15 cellular contexts compared by ENCODE assay signal in the genomic region with DNA sequence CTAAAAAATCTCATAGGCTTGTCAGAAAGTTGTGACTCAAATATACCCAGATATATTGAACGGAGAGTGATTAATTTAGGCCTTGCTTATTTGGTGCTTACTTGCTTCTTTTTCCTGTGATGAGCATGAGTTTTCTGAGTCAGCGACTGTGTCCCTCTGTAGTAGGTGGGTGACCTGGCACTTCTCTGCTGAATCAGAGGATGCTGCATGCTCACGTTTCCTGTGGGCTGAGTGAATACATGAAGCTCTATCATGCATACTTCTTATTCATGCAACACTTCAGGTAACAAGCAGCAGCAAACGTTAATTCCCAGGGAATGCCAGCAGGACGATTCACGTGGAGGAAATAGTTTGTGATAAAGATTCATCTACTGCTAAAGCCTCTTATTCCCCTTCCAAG.
DNase-seq lines count a peak whose midpoint lies in the region; ATAC-seq, FAIRE-seq and TF ChIP-seq lines count a peak whose summit lies in the region.
"Had no signal": no experiment of that assay in that cellular context is flagged by ENCODE, and none has a peak within 500 bp of the region (broad histone marks: within the 10 kb centered on the region; RNA-seq: fewer than 3 reads in every experiment).

No MANE protein-coding gene starts in this region.

- no peak for TF ChIP-seq EP300 in H1 (IDR thresholded peaks at IDR 0.05; ENCODE audit: borderline replicate concordance in 1 of 2, low read depth in 2 of 2, low read length in 2 of 2)
- no peak for TF ChIP-seq EP300 in transverse colon (IDR thresholded peaks at IDR 0.05; ENCODE audit: low read depth)

- H3K56ac ChIP-seq in H1 (replicated peaks; ENCODE audit: insufficient read length, low read depth, low read length), result no peak overlapping the region

- H3K27ac ChIP-seq in H1 (ENCODE audit: low read depth, low read length) (no peak overlapping the region), transverse colon (no peak overlapping the region)
- H3K27ac ChIP-seq: HL-60, pancreas, thyroid gland had no signal

- TF ChIP-seq POLR2A in H1 (IDR thresholded peaks at IDR 0.05; ENCODE audit: control extremely low read depth in 1 of 2, low read depth in 2 of 2, low read length in 2 of 2), result no peak
- no peak for TF ChIP-seq POLR2A in transverse colon (IDR thresholded peaks at IDR 0.05)

- H3K4me1 ChIP-seq in H1 (replicated peaks in 1 of 4; ENCODE audit: control insufficient read depth in 3 of 4, insufficient read depth in 4 of 4, low read length in 3 of 4) (no peaks in the 10 kb centered on the region), transverse colon (peaks cover 0 to 24% (median 12%) of the 10 kb centered on the region in 4 donors)
- H3K4me1 ChIP-seq: thyroid gland had no signal

- ATAC-seq in HG03159 (IDR thresholded peaks at IDR 0.05; ENCODE audit: unreplicated experiment), result no peak
- ATAC-seq: pancreas had no signal

- no peak overlapping the region for H2BK20ac ChIP-seq in H1 (ENCODE audit: low read length)

- no peak overlapping the region for H3K14ac ChIP-seq in H1 (ENCODE audit: insufficient read length)

- intact Hi-C loops in transverse colon (cut with DNase I; ENCODE audit: low total_unique reads), result no loop called here

- no peak overlapping the region for H3K23ac ChIP-seq in H1 (ENCODE audit: insufficient read length)

- WGBS in H1 (ENCODE audit: extremely low coverage in 1 of 2, insufficient coverage in 1 of 2, insufficient read length in 1 of 2, insufficient replicate concordance in 2 of 2, low coverage in 1 of 2, low lambda C conversion rate in 2 of 2, missing lambda C conversion rate in 1 of 2), 2 experiments, result 62% methylated on average over 6 of the region's 6 CpGs; no CpG with 5 or more reads in 1 of the 2 experiments
- 81 to 86% methylated on average over 6 of the region's 6 CpGs for WGBS in transverse colon (ENCODE audit: low coverage in 1 of 2), 2 donors

- H3K27me3 ChIP-seq in H1 (replicated peaks in 1 of 4; ENCODE audit: control insufficient read depth in 3 of 4, extremely low read depth in 1 of 4, insufficient read depth in 3 of 4, low read length in 3 of 4) (no peaks in the 10 kb centered on the region), transverse colon (no peaks in the 10 kb centered on the region)
- H3K27me3 ChIP-seq: pancreas, thyroid gland had no signal

- no peak for TF ChIP-seq RAD21 in H1 (IDR thresholded peaks at IDR 0.05 in 1 of 2, conservative IDR thresholded peaks at IDR 0.05 in 1 of 2; ENCODE audit: low read depth in 2 of 2, low read length in 2 of 2)

- no peak for TF ChIP-seq CTCF in H1 (IDR thresholded peaks at IDR 0.05; ENCODE audit: control extremely low read depth in 1 of 3, insufficient read depth in 1 of 3, low read depth in 1 of 3, low read length in 3 of 3)
- TF ChIP-seq CTCF in transverse colon (IDR thresholded peaks at IDR 0.05), result no peak

- no peak overlapping the region for H3K4me2 ChIP-seq in H1 (ENCODE audit: insufficient read depth in 1 of 2, low read depth in 2 of 2, low read length in 2 of 2)

- POLR2A ChIA-PET in H1 (lab: Charles Lee; ENCODE audit: partially characterized antibody), result no interaction called here

- no peak overlapping the region for H3K9ac ChIP-seq in H1 (replicated peaks in 1 of 4; ENCODE audit: extremely low read depth in 1 of 4, low read depth in 3 of 4, low read length in 3 of 4)

- no peak overlapping the region for H2BK120ac ChIP-seq in H1 (replicated peaks; ENCODE audit: low read depth, low read length)

- no peak overlapping the region for H4K8ac ChIP-seq in H1 (ENCODE audit: extremely low read depth, insufficient read depth, low read length)

- H2BK12ac ChIP-seq in H1 (ENCODE audit: low read depth, low read length), result no peak overlapping the region

- peak overlapping the region; percentile 60 for H2AFZ ChIP-seq in H1 (ENCODE audit: low read length)

- no peak overlapping the region for H4K5ac ChIP-seq in H1 (ENCODE audit: insufficient read length, low read depth, low read length)

- no peaks in the 10 kb centered on the region for H3K79me2 ChIP-seq in H1 (ENCODE audit: control insufficient read depth in 1 of 2, insufficient read depth in 2 of 2, low read length in 2 of 2)

- peak; percentile 7 for FAIRE-seq in H1 (lab: Jason Lieb, UNC)
- FAIRE-seq: GM18507, pancreas had no signal

- no peak overlapping the region for H2AK5ac ChIP-seq in H1 (ENCODE audit: low read depth, low read length)

- in situ Hi-C loops in transverse colon (cut with MboI; ENCODE audit: low pct_ligation_motif_present in 1 of 4, low pct_unique_long_range_greater_than_20kb in 1 of 4, low sequenced_read_pairs in 3 of 4), result no loop called here

- H3K36me3 ChIP-seq in H1 (ENCODE audit: control insufficient read depth in 2 of 4, insufficient read depth in 4 of 4, low read length in 3 of 4) (no peaks in the 10 kb centered on the region), transverse colon (no peaks in the 10 kb centered on the region)
- H3K36me3 ChIP-seq: pancreas, thyroid gland had no signal

- CTCF ChIA-PET in H1 (lab: Charles Lee; ENCODE audit: partially characterized antibody), result interaction anchor here (0.5 kb wide), 1 partner anchor 9 kb away, joined by 3 read pairs; no protein-coding TSS in a partner anchor

- H2BK5ac ChIP-seq in H1 (ENCODE audit: low read depth, low read length), result no peak overlapping the region

- H2BK15ac ChIP-seq in H1 (ENCODE audit: low read length), result no peak overlapping the region

- DNase-seq in activated CD4-positive, alpha-beta T cell treated with anti-CD3 and anti-CD28 coated beads, Interleukin-2, amount 50 U/mL, for 48 hours, result peak; percentile 37 to 55
- DNase-seq in activated CD4-positive, alpha-beta T cell treated with anti-CD3 and anti-CD28 coated beads for 1 hour, result no peak
- DNase-seq in NCI-H226 (peak; percentile 39), H1 (ENCODE audit: low read depth in 1 of 2, low spot score in 2 of 2) (peak in 1 of 2 experiments; percentile 13), NCI-H1694 (lab: John Stamatoyannopoulos, UW) (no peak), transverse colon (no peak)
- DNase-seq in stimulated activated CD4-positive, alpha-beta T cell treated with anti-CD3 and anti-CD28 coated beads, Interleukin-2, amount 100 ng/mL, for 24 hours, result peak; percentile 32 to 33
- DNase-seq: activated B cell treated with CpG ODN at 0.5 μM for 24 hours, NCI-H1092, NCI-H510A treated with DMSO at 0.1 percent for 48 hours, pancreas, thyroid gland had no signal

- H4K91ac ChIP-seq in H1 (replicated peaks; ENCODE audit: insufficient read length, low read length), result no peak overlapping the region

- no peak overlapping the region for H3K4ac ChIP-seq in H1 (replicated peaks; ENCODE audit: insufficient read length, low read depth, low read length)

- H3K4me3 ChIP-seq in H1 (ENCODE audit: extremely low read depth in 1 of 4, insufficient read depth in 2 of 4, low read depth in 3 of 4, low read length in 4 of 4), result no peak overlapping the region
- no peak overlapping the region for H3K4me3 ChIP-seq in transverse colon
- H3K4me3 ChIP-seq: pancreas, thyroid gland had no signal

- no peaks in the 10 kb centered on the region for H3K79me1 ChIP-seq in H1 (ENCODE audit: low read depth, low read length)

- H3K23me2 ChIP-seq in H1 (ENCODE audit: low read depth, low read length), result no peaks in the 10 kb centered on the region

- no peak overlapping the region for H3K18ac ChIP-seq in H1 (ENCODE audit: extremely low read depth, low read length)

- H4K20me1 ChIP-seq in H1 (replicated peaks in 1 of 2; ENCODE audit: control insufficient read depth in 1 of 2, insufficient read depth in 2 of 2, low read length in 2 of 2), result no peaks in the 10 kb centered on the region

- H3K9me3 ChIP-seq in H1 (ENCODE audit: insufficient read depth in 2 of 2, low read depth in 1 of 2, low read length in 1 of 2) (no peaks in the 10 kb centered on the region), transverse colon (no peaks in the 10 kb centered on the region)
- H3K9me3 ChIP-seq: pancreas, thyroid gland had no signal

TF ChIP-seq in H1, 55 proteins besides CTCF, POLR2A, EP300 and RAD21:
- TF ChIP-seq PHF8 (conservative IDR thresholded peaks at IDR 0.05; ENCODE audit: low read depth, low read length), result no peak
- TF ChIP-seq BACH1 (IDR thresholded peaks at IDR 0.05; ENCODE audit: low read length), result 0 out of 2 replicates have a peak, but pooled peaks have one; percentile 57
TF ChIP-seq in H1: peak in this region for 1.

Comparison
In these comparisons a context has a peak if more than half of its experiments do, and no peak if none do; other contexts are left out.
1. DNase-seq: peak in activated CD4-positive, alpha-beta T cell treated with anti-CD3 and anti-CD28 coated beads, Interleukin-2, amount 50 U/mL, for 48 hours (2 of 2), NCI-H226 (single experiment) and stimulated activated CD4-positive, alpha-beta T cell treated with anti-CD3 and anti-CD28 coated beads, Interleukin-2, amount 100 ng/mL, for 24 hours (2 of 2); none in activated CD4-positive, alpha-beta T cell treated with anti-CD3 and anti-CD28 coated beads for 1 hour (single experiment), NCI-H1694 (single experiment) and transverse colon (single experiment).